Comparison of ENCODE assay signal across 16 cellular contexts in genomic region chr17:19531780-19532501, GRCh38. TPM values are rescaled to one million over a fixed set of nuclear protein-coding genes. Genes with fewer than 3 reads are reported as not detected.
"Had no signal": no experiment of that assay in that cellular context is flagged by ENCODE, and none has a peak within 500 bp of the region (broad histone marks: within the 10 kb centered on the region; RNA-seq: fewer than 3 reads in every experiment).

No MANE protein-coding gene starts in this region.

- H3K27ac ChIP-seq: adrenal gland, cardiac muscle cell, esophagus squamous epithelium, pancreas, tibial nerve, vagina had no signal

- H3K4me3 Mint-ChIP-seq: activated B cell treated with CpG ODN at 0.5 μM for 24 hours; activated CD4-positive, alpha-beta T cell treated with anti-CD3 and anti-CD28 coated beads, Interleukin-2, amount 10 ng/mL, durations not matched to agents 7 days and 5 days had no signal

- H3K4me3 ChIP-seq: adrenal gland, cardiac muscle cell, esophagus squamous epithelium, pancreas, tibial nerve, vagina had no signal

- H3K9me3 Mint-ChIP-seq: activated B cell treated with CpG ODN at 0.5 μM for 24 hours; activated CD4-positive, alpha-beta T cell treated with anti-CD3 and anti-CD28 coated beads, Interleukin-2, amount 10 ng/mL, durations not matched to agents 7 days and 5 days; activated T-helper 17 cell treated with anti-CD3 and anti-CD28 coated beads, Interleukin-2, amount 50 U/mL, for 72 hours; stimulated activated memory B cell treated with anti-CD40 and anti-IgM and Interleukin-4, amounts not matched to agents 10 μg/mL and 1 μg/mL and 100 μg/mL, for 72 hours had no signal

- H3K9me3 ChIP-seq: adrenal gland, esophagus squamous epithelium, pancreas, tibial nerve, vagina had no signal

- H3K4me1 Mint-ChIP-seq: activated T-helper 17 cell treated with anti-CD3 and anti-CD28 coated beads, Interleukin-2, amount 50 U/mL, for 72 hours had no signal

- H3K27ac Mint-ChIP-seq: activated B cell treated with CpG ODN at 0.5 μM for 24 hours; activated CD4-positive, alpha-beta T cell treated with anti-CD3 and anti-CD28 coated beads, Interleukin-2, amount 10 ng/mL, durations not matched to agents 7 days and 5 days; activated T-helper 17 cell treated with anti-CD3 and anti-CD28 coated beads, Interleukin-2, amount 50 U/mL, for 72 hours; stimulated activated memory B cell treated with anti-CD40 and anti-IgM and Interleukin-4, amounts not matched to agents 10 μg/mL and 1 μg/mL and 100 μg/mL, for 72 hours had no signal

- H3K36me3 ChIP-seq: adrenal gland, cardiac muscle cell, esophagus squamous epithelium, pancreas, tibial nerve, vagina had no signal

- H3K36me3 Mint-ChIP-seq: stimulated activated memory B cell treated with anti-CD40 and anti-IgM and Interleukin-4, amounts not matched to agents 10 μg/mL and 1 μg/mL and 100 μg/mL, for 72 hours had no signal

- DNase-seq: activated B cell treated with CpG ODN at 0.5 μM for 24 hours; activated CD4-positive, alpha-beta T cell treated with anti-CD3 and anti-CD28 coated beads, Interleukin-2, amount 10 ng/mL, durations not matched to agents 7 days and 5 days; activated naive CD4-positive, alpha-beta T cell treated with Interleukin-2 at 50 U/mL for 16 hours; esophagus squamous epithelium; foreskin fibroblast; hippocampal formation; left ventricle myocardium superior; stimulated activated CD4-positive, alpha-beta T cell treated with anti-CD3 and anti-CD28 coated beads, Interleukin-2, amount 100 ng/mL, for 48 hours had no signal

- H3K27me3 ChIP-seq: adrenal gland, vagina had no signal

RNA-seq across cellular contexts. Expression of gene SLC47A1, which starts 1.7 kb away (rescaled TPM):
- total RNA-seq: activated CD4-positive, alpha-beta T cell treated with anti-CD3 and anti-CD28 coated beads, Interleukin-2, amount 10 ng/mL, durations not matched to agents 7 days and 5 days; T-helper 2 cell treated with Interferon-gamma antibody and Interleukin-4, amounts not matched to agents 100 ng/mL and 5 ng/mL, for 36 hours had no signal
